In genomic region chr12:53172352-53172751, GRCh38 we compare ENCODE assay signal across 16 cellular contexts. TPM values are rescaled to one million over a fixed set of nuclear protein-coding genes. Genes with fewer than 3 reads are reported as not detected.
DNase-seq lines count a peak whose midpoint lies in the region; ATAC-seq and TF ChIP-seq lines count a peak whose summit lies in the region.
"Had no signal": no experiment of that assay in that cellular context is flagged by ENCODE, and none has a peak within 500 bp of the region (broad histone marks: within the 10 kb centered on the region; RNA-seq: fewer than 3 reads in every experiment).

No MANE protein-coding gene starts in this region.

- no peak overlapping the region for H3K27ac Mint-ChIP-seq in CD14-positive monocyte
- H3K27ac Mint-ChIP-seq: activated naive CD8-positive, alpha-beta T cell treated with anti-CD3 and anti-CD28 coated beads for 36 hours; B cell had no signal

- peaks cover 34 to 35% of the 10 kb centered on the region in 2 donors for H3K36me3 Mint-ChIP-seq in CD14-positive monocyte
- H3K36me3 Mint-ChIP-seq: activated naive CD8-positive, alpha-beta T cell treated with anti-CD3 and anti-CD28 coated beads for 36 hours had no signal

- peaks cover 4% of the 10 kb centered on the region for H3K36me3 ChIP-seq in brain microvascular endothelial cell (replicated peaks)

- no peaks in the 10 kb centered on the region for H3K9me3 Mint-ChIP-seq in CD14-positive monocyte
- H3K9me3 Mint-ChIP-seq: activated naive CD8-positive, alpha-beta T cell treated with anti-CD3 and anti-CD28 coated beads for 36 hours; naive thymus-derived CD4-positive, alpha-beta T cell had no signal

- peak overlapping the region; percentile 21 for H3K27ac ChIP-seq in AG04450 (ENCODE audit: low read depth, low read length)
- no peak overlapping the region for H3K27ac ChIP-seq in brain microvascular endothelial cell
- H3K27ac ChIP-seq: PC-9 had no signal

- in situ Hi-C loops in brain microvascular endothelial cell (cut with HindIII; ENCODE audit: low pct_ligation_motif_present, low sequenced_read_pairs) = no loop called here

- TF ChIP-seq CTCF in AG04450 (IDR thresholded peaks at IDR 0.05; ENCODE audit: low read depth, low read length) (no peak), brain microvascular endothelial cell (IDR thresholded peaks at IDR 0.05; ENCODE audit: low read depth, low read length, missing control alignments) (no peak), CD14-positive monocyte (IDR thresholded peaks at IDR 0.05) (no peak)

- ATAC-seq in HG03571 (IDR thresholded peaks at IDR 0.05; ENCODE audit: unreplicated experiment) (no peak), HG03139 (IDR thresholded peaks at IDR 0.05; ENCODE audit: unreplicated experiment) (no peak)
- ATAC-seq: activated CD4-positive, CD25-positive, alpha-beta regulatory T cell treated with anti-CD3 and anti-CD28 coated beads, Interleukin-2, amount 50 U/mL, for 24 hours; naive thymus-derived CD4-positive, alpha-beta T cell had no signal

- no peaks in the 10 kb centered on the region for H3K9me3 ChIP-seq in AG04450 (ENCODE audit: control insufficient read depth, insufficient read depth, low read length)

- H3K4me3 Mint-ChIP-seq in CD14-positive monocyte = no peak overlapping the region
- H3K4me3 Mint-ChIP-seq: activated naive CD8-positive, alpha-beta T cell treated with anti-CD3 and anti-CD28 coated beads for 36 hours; B cell; naive thymus-derived CD4-positive, alpha-beta T cell had no signal

- H3K27me3 ChIP-seq in AG04450 (ENCODE audit: control insufficient read depth, insufficient read depth, low read length) = no peaks in the 10 kb centered on the region
- no peaks in the 10 kb centered on the region for H3K27me3 ChIP-seq in brain microvascular endothelial cell (replicated peaks)

- intact Hi-C loops in CD14-positive monocyte (cut with micrococcal nuclease) = no loop called here

- peaks cover 4% of the 10 kb centered on the region for H3K4me1 Mint-ChIP-seq in CD14-positive monocyte
- H3K4me1 Mint-ChIP-seq: B cell had no signal

- peaks cover 0 to 1% (median 0%) of the 10 kb centered on the region in 3 donors for H3K27me3 Mint-ChIP-seq in CD14-positive monocyte (ENCODE audit: low read depth in 3 of 3)
- H3K27me3 Mint-ChIP-seq: activated naive CD8-positive, alpha-beta T cell treated with anti-CD3 and anti-CD28 coated beads for 36 hours; B cell; naive thymus-derived CD4-positive, alpha-beta T cell had no signal

- peak; percentile 45 for DNase-seq in AG04450 (ENCODE audit: low read depth, low spot score)
- peak; percentile 18 for DNase-seq in HCEC 1CT
- DNase-seq in brain microvascular endothelial cell = peak; percentile 28
- peak; percentile 84 for DNase-seq in myocyte (ENCODE audit: low read depth)
- no peak for DNase-seq in iPS-NIHi7 (ENCODE audit: extremely low spot score)
- DNase-seq in CD14-positive monocyte (ENCODE audit: low spot score) = no peak
- DNase-seq: activated naive CD8-positive, alpha-beta T cell treated with anti-CD3 and anti-CD28 coated beads for 36 hours; hippocampal formation; Karpas-422; naive thymus-derived CD4-positive, alpha-beta T cell; PC-9; SW 1271 had no signal

- CTCF ChIA-PET in AG04450 (lab: Charles Lee) = interaction anchor here (4.2 kb wide), 1 partner anchor 13 kb away, joined by 47 read pairs; no protein-coding TSS in a partner anchor

- POLR2A ChIA-PET in AG04450 (lab: Yijun Ruan, JAX) = interaction anchor here (0.7 to 1.5 kb wide), 4 partner anchors 8 to 93 kb away, joined by 3 to 4 read pairs (median 3); partner anchors contain the start of genes CSAD and SPRYD3

- no peak overlapping the region for H3K4me3 ChIP-seq in AG04450 (ENCODE audit: low read depth, low read length)
- no peak overlapping the region for H3K4me3 ChIP-seq in brain microvascular endothelial cell (ENCODE audit: low read depth, low read length)
- H3K4me3 ChIP-seq: PC-9 had no signal

RNA-seq across cellular contexts. Expression of gene ZNF740, which starts 8.2 kb away (rescaled TPM):
- polyA plus RNA-seq in AG04450 (2011; rRNA removed) = 20.9 and 21.7 TPM in 2 replicates
- polyA minus RNA-seq in AG04450 (2011; rRNA and poly(A)+ RNA removed) = 37.1 and 38.0 TPM in 2 replicates
- total RNA-seq in myocyte = 7.4 and 9.2 TPM in 2 replicates
- polyA plus RNA-seq in myocyte (2012) = 11.1 TPM
- 1 to 10 TPM in 1 of 2 donors, under 1 TPM in 1; 0.74 to 1.3 TPM for polyA plus RNA-seq in CD14-positive monocyte

RNA-seq across cellular contexts. Expression of gene CSAD, which starts 8.4 kb away (rescaled TPM):
- polyA plus RNA-seq in AG04450 (2011; rRNA removed) (18.9 and 21.6 TPM in 2 replicates), CD14-positive monocyte (1 to 10 TPM; 1.3 to 1.4 TPM)
- polyA minus RNA-seq in AG04450 (2011; rRNA and poly(A)+ RNA removed) = 10.2 and 10.5 TPM in 2 replicates
- 5.6 and 15.5 TPM in 2 replicates for total RNA-seq in myocyte
- 39.8 TPM for polyA plus RNA-seq in myocyte (2012)

RNA-seq across cellular contexts. Expression of gene ITGB7, which starts 34.7 kb away (rescaled TPM):
- 0.15 and 0.19 TPM in 2 replicates for polyA plus RNA-seq in AG04450 (2011; rRNA removed)
- polyA minus RNA-seq in AG04450 (2011; rRNA and poly(A)+ RNA removed) = 0.09 and 1.0 TPM in 2 replicates
- 0.16 and 0.32 TPM in 2 replicates for total RNA-seq in myocyte
- 0.10 TPM for polyA plus RNA-seq in myocyte (2012)
- 10 to 100 TPM; 28.4 to 33.1 TPM for polyA plus RNA-seq in CD14-positive monocyte

RNA-seq across cellular contexts. Expression of gene RARG, which starts 59.7 kb away (rescaled TPM):
- polyA plus RNA-seq in AG04450 (2011; rRNA removed) = 20.1 and 25.6 TPM in 2 replicates
- polyA minus RNA-seq in AG04450 (2011; rRNA and poly(A)+ RNA removed) = 28.5 and 31.5 TPM in 2 replicates
- total RNA-seq in myocyte = 15.4 and 22.7 TPM in 2 replicates
- polyA plus RNA-seq in myocyte (2012) = 21.9 TPM
- polyA plus RNA-seq in CD14-positive monocyte = 1 to 10 TPM; 1.8 to 2.3 TPM

Comparison
In these comparisons a context has a peak if more than half of its experiments do, and no peak if none do; other contexts are left out.
1. DNase-seq: peak in AG04450 (single experiment), HCEC 1CT (single experiment), brain microvascular endothelial cell (single experiment) and myocyte (single experiment); none in iPS-NIHi7 (single experiment) and CD14-positive monocyte (single experiment).
2. RNA of gene ITGB7, which starts 34.7 kb away (polyA plus RNA-seq): 28.4 to 33.1 TPM in CD14-positive monocyte; 0.15 to 0.19 TPM in AG04450; every median in the first group is over 10 times any median in the second.